1 cellular context compared by ENCODE assay signal in genomic region chr10:110007701-110008517, GRCh38.
TF ChIP-seq lines count a peak whose summit lies in the region.

A gene with protein sequence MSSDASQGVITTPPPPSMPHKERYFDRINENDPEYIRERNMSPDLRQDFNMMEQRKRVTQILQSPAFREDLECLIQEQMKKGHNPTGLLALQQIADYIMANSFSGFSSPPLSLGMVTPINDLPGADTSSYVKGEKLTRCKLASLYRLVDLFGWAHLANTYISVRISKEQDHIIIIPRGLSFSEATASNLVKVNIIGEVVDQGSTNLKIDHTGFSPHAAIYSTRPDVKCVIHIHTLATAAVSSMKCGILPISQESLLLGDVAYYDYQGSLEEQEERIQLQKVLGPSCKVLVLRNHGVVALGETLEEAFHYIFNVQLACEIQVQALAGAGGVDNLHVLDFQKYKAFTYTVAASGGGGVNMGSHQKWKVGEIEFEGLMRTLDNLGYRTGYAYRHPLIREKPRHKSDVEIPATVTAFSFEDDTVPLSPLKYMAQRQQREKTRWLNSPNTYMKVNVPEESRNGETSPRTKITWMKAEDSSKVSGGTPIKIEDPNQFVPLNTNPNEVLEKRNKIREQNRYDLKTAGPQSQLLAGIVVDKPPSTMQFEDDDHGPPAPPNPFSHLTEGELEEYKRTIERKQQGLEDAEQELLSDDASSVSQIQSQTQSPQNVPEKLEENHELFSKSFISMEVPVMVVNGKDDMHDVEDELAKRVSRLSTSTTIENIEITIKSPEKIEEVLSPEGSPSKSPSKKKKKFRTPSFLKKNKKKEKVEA (plus strand): TSS chr10:110007984. CDS start chr10:110100654, 92,670 bp downstream.

TF ChIP-seq in K562, 482 proteins besides CTCF, POLR2A, EP300 and RAD21 (continued from another document and continues in another):
- TF ChIP-seq, protein P1, sequence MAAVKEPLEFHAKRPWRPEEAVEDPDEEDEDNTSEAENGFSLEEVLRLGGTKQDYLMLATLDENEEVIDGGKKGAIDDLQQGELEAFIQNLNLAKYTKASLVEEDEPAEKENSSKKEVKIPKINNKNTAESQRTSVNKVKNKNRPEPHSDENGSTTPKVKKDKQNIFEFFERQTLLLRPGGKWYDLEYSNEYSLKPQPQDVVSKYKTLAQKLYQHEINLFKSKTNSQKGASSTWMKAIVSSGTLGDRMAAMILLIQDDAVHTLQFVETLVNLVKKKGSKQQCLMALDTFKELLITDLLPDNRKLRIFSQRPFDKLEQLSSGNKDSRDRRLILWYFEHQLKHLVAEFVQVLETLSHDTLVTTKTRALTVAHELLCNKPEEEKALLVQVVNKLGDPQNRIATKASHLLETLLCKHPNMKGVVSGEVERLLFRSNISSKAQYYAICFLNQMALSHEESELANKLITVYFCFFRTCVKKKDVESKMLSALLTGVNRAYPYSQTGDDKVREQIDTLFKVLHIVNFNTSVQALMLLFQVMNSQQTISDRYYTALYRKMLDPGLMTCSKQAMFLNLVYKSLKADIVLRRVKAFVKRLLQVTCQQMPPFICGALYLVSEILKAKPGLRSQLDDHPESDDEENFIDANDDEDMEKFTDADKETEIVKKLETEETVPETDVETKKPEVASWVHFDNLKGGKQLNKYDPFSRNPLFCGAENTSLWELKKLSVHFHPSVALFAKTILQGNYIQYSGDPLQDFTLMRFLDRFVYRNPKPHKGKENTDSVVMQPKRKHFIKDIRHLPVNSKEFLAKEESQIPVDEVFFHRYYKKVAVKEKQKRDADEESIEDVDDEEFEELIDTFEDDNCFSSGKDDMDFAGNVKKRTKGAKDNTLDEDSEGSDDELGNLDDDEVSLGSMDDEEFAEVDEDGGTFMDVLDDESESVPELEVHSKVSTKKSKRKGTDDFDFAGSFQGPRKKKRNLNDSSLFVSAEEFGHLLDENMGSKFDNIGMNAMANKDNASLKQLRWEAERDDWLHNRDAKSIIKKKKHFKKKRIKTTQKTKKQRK (IDR thresholded peaks at IDR 0.05; ENCODE audit: borderline replicate concordance, low read depth, low read length) = no peak
- TF ChIP-seq TCF3 (CRISPR knock-in tag; IDR thresholded peaks at IDR 0.05) = no peak
- TF ChIP-seq, protein P2, sequence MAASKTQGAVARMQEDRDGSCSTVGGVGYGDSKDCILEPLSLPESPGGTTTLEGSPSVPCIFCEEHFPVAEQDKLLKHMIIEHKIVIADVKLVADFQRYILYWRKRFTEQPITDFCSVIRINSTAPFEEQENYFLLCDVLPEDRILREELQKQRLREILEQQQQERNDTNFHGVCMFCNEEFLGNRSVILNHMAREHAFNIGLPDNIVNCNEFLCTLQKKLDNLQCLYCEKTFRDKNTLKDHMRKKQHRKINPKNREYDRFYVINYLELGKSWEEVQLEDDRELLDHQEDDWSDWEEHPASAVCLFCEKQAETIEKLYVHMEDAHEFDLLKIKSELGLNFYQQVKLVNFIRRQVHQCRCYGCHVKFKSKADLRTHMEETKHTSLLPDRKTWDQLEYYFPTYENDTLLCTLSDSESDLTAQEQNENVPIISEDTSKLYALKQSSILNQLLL (CRISPR knock-in tag; IDR thresholded peaks at IDR 0.05; ENCODE audit: borderline replicate concordance) = no peak
- TF ChIP-seq VEZF1 (CRISPR knock-in tag; IDR thresholded peaks at IDR 0.05) = peak; percentile 94
- TF ChIP-seq, protein P3, sequence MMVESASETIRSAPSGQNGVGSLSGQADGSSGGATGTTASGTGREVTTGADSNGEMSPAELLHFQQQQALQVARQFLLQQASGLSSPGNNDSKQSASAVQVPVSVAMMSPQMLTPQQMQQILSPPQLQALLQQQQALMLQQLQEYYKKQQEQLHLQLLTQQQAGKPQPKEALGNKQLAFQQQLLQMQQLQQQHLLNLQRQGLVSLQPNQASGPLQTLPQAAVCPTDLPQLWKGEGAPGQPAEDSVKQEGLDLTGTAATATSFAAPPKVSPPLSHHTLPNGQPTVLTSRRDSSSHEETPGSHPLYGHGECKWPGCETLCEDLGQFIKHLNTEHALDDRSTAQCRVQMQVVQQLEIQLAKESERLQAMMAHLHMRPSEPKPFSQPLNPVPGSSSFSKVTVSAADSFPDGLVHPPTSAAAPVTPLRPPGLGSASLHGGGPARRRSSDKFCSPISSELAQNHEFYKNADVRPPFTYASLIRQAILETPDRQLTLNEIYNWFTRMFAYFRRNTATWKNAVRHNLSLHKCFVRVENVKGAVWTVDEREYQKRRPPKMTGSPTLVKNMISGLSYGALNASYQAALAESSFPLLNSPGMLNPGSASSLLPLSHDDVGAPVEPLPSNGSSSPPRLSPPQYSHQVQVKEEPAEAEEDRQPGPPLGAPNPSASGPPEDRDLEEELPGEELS (CRISPR knock-in tag; IDR thresholded peaks at IDR 0.05; ENCODE audit: borderline replicate concordance) = no peak
- TF ChIP-seq ATF3 (IDR thresholded peaks at IDR 0.05) = no peak
- no peak for TF ChIP-seq ATF3 (CRISPR knock-in tag; conservative IDR thresholded peaks at IDR 0.05)
- no peak for TF ChIP-seq TEAD2 (tag; IDR thresholded peaks at IDR 0.05)
- peak; percentile 21 for TF ChIP-seq TBP (optimal IDR thresholded peaks at IDR 0.05; ENCODE audit: low read depth, low read length)
- TF ChIP-seq NELFE (IDR thresholded peaks at IDR 0.05; ENCODE audit: insufficient read depth, insufficient read length) = no peak
- no peak for TF ChIP-seq ZNF592 (IDR thresholded peaks at IDR 0.05)
- TF ChIP-seq CXXC5 (CRISPR knock-in tag; IDR thresholded peaks at IDR 0.05) = no peak
- no peak for TF ChIP-seq ETV6 (IDR thresholded peaks at IDR 0.05; ENCODE audit: borderline replicate concordance in 1 of 2, low read depth in 2 of 2, low read length in 1 of 2)
- no peak for TF ChIP-seq ETV6 (CRISPR knock-in tag; IDR thresholded peaks at IDR 0.05; ENCODE audit: borderline replicate concordance)
- TF ChIP-seq PHB (CRISPR knock-in tag; IDR thresholded peaks at IDR 0.05) = no peak
- no peak for TF ChIP-seq PCBP1 (IDR thresholded peaks at IDR 0.05; ENCODE audit: low read depth, low read length, poor library complexity, severe bottlenecking)
- no peak for TF ChIP-seq GABPB2 (CRISPR knock-in tag; conservative IDR thresholded peaks at IDR 0.05)
- TF ChIP-seq ZNF239 (CRISPR knock-in tag; IDR thresholded peaks at IDR 0.05) = no peak
- 0 out of 2 replicates have a peak, but pooled peaks have one; percentile 39 for TF ChIP-seq ZNF232 (CRISPR knock-in tag; IDR thresholded peaks at IDR 0.05)
- TF ChIP-seq POLR2AphosphoS5 (IDR thresholded peaks at IDR 0.05; ENCODE audit: control insufficient read depth, insufficient read depth, low read depth, low read length) = peak; percentile 42
- TF ChIP-seq PHF8 (IDR thresholded peaks at IDR 0.05; ENCODE audit: borderline replicate concordance, low read length) = peak; percentile 55
- TF ChIP-seq, protein P4, sequence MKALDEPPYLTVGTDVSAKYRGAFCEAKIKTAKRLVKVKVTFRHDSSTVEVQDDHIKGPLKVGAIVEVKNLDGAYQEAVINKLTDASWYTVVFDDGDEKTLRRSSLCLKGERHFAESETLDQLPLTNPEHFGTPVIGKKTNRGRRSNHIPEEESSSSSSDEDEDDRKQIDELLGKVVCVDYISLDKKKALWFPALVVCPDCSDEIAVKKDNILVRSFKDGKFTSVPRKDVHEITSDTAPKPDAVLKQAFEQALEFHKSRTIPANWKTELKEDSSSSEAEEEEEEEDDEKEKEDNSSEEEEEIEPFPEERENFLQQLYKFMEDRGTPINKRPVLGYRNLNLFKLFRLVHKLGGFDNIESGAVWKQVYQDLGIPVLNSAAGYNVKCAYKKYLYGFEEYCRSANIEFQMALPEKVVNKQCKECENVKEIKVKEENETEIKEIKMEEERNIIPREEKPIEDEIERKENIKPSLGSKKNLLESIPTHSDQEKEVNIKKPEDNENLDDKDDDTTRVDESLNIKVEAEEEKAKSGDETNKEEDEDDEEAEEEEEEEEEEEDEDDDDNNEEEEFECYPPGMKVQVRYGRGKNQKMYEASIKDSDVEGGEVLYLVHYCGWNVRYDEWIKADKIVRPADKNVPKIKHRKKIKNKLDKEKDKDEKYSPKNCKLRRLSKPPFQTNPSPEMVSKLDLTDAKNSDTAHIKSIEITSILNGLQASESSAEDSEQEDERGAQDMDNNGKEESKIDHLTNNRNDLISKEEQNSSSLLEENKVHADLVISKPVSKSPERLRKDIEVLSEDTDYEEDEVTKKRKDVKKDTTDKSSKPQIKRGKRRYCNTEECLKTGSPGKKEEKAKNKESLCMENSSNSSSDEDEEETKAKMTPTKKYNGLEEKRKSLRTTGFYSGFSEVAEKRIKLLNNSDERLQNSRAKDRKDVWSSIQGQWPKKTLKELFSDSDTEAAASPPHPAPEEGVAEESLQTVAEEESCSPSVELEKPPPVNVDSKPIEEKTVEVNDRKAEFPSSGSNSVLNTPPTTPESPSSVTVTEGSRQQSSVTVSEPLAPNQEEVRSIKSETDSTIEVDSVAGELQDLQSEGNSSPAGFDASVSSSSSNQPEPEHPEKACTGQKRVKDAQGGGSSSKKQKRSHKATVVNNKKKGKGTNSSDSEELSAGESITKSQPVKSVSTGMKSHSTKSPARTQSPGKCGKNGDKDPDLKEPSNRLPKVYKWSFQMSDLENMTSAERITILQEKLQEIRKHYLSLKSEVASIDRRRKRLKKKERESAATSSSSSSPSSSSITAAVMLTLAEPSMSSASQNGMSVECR (CRISPR knock-in tag; IDR thresholded peaks at IDR 0.05) = no peak
- no peak for TF ChIP-seq NFXL1 (CRISPR knock-in tag; IDR thresholded peaks at IDR 0.05)
- no peak for TF ChIP-seq ZKSCAN8 (CRISPR knock-in tag; IDR thresholded peaks at IDR 0.05)
- TF ChIP-seq ZNF347 (CRISPR knock-in tag; IDR thresholded peaks at IDR 0.05; ENCODE audit: low read depth) = no peak
- no peak for TF ChIP-seq E4F1 (CRISPR knock-in tag; IDR thresholded peaks at IDR 0.05; ENCODE audit: borderline replicate concordance)
- TF ChIP-seq MBD2 (IDR thresholded peaks at IDR 0.05; ENCODE audit: borderline replicate concordance, low read depth) = peak; percentile 49; the same call in 1 of the 2 replicates
- peak in 2 of 3 experiments; percentile 20 to 28 for TF ChIP-seq YY1 (IDR thresholded peaks at IDR 0.05; ENCODE audit: borderline replicate concordance in 1 of 3, control insufficient read depth in 1 of 3, extremely low read depth in 1 of 3, insufficient read depth in 3 of 3, insufficient read length in 1 of 3, insufficient replicate concordance in 2 of 3, low read depth in 1 of 3, low read length in 2 of 3)
